ENCODE assay signal across 19 cellular contexts in genomic region chr9:104773118-104773517, GRCh38. TPM values are rescaled to one million over a fixed set of nuclear protein-coding genes. Genes with fewer than 3 reads are reported as not detected.
DNase-seq lines count a peak whose midpoint lies in the region; ATAC-seq, FAIRE-seq and TF ChIP-seq lines count a peak whose summit lies in the region.
"Had no signal": no experiment of that assay in that cellular context is flagged by ENCODE, and none has a peak within 500 bp of the region (broad histone marks: within the 10 kb centered on the region; RNA-seq: fewer than 3 reads in every experiment).

No MANE protein-coding gene starts in this region.

- RAD21 ChIA-PET in GM12878 (lab: Charles Lee; ENCODE audit: unreplicated experiment) = interaction anchor here (1.5 kb wide), 1 partner anchor 90 kb away, joined by 3 read pairs; no protein-coding TSS in a partner anchor

- peak overlapping the region; percentile 10; the same call in 1 of the 2 replicates for H3K9ac ChIP-seq in GM12878 (ENCODE audit: control insufficient read depth, insufficient read depth, low read length)

- TF ChIP-seq CTCF in DOHH2 (IDR thresholded peaks at IDR 0.05; ENCODE audit: low read depth, low read length, poor library complexity, severe bottlenecking) (no peak), GM12878 (IDR thresholded peaks at IDR 0.05 in 2 of 3, conservative IDR thresholded peaks at IDR 0.05 in 1 of 3; ENCODE audit: control insufficient read depth in 2 of 3, extremely low read depth in 1 of 3, insufficient read depth in 1 of 3, low read depth in 3 of 3, low read length in 3 of 3) (no peak), osteocyte (IDR thresholded peaks at IDR 0.05) (no peak), uterus (IDR thresholded peaks at IDR 0.05) (no peak)

- 0% methylated on average over 1 of the region's 1 CpG for WGBS in GM12878 (ENCODE audit: insufficient coverage, insufficient replicate concordance, low lambda C conversion rate, missing lambda C conversion rate)

- H3K27me3 Mint-ChIP-seq in IgD-negative memory B cell (no peaks in the 10 kb centered on the region), osteocyte (ENCODE audit: unreplicated experiment) (no peaks in the 10 kb centered on the region)

- no peak for TF ChIP-seq POLR2A in GM12878 (IDR thresholded peaks at IDR 0.05; ENCODE audit: low read depth, low read length)
- TF ChIP-seq POLR2A in uterus (IDR thresholded peaks at IDR 0.05) = no peak

- peaks cover 50% of the 10 kb centered on the region for H3K79me2 ChIP-seq in DOHH2 (ENCODE audit: control insufficient read depth, low read length)
- peaks cover 6% of the 10 kb centered on the region; the same call in 1 of the 2 replicates for H3K79me2 ChIP-seq in GM12878 (ENCODE audit: control insufficient read depth, insufficient read depth, low read length)

- SMC1A ChIA-PET in GM12878 (lab: Charles Lee; ENCODE audit: uncharacterized antibody, unreplicated experiment) = interaction anchor here (1.1 to 4.1 kb wide), 2 partner anchors 11 to 25 kb away, joined by 4 to 29 read pairs; partner anchors contain the start of gene NIPSNAP3A

- peaks cover 33% of the 10 kb centered on the region for H3F3A ChIP-seq in DOHH2 (ENCODE audit: control insufficient read depth, insufficient read depth)

- H3K27ac ChIP-seq in DOHH2 (ENCODE audit: low read depth, low read length) (peak overlapping the region; percentile 95), GM12878 (ENCODE audit: control insufficient read depth, insufficient read depth) (peak overlapping the region; percentile 98), uterus (no peak overlapping the region)

- POLR2A ChIA-PET in GM12878 (lab: Charles Lee) = interaction anchor here (2.8 kb wide), 1 partner anchor 10 kb away, joined by 16 read pairs; the partner anchor contains the start of gene NIPSNAP3B

- in situ Hi-C loops in GM12878 (cut with MboI) = no loop called here

- H3K9me3 ChIP-seq in DOHH2 (ENCODE audit: control insufficient read depth, insufficient read depth, low read length) = no peaks in the 10 kb centered on the region
- no peaks in the 10 kb centered on the region for H3K9me3 ChIP-seq in GM12878 (replicated peaks; ENCODE audit: control insufficient read depth, insufficient read depth, low read length)
- no peaks in the 10 kb centered on the region for H3K9me3 ChIP-seq in uterus
- H3K9me3 ChIP-seq: mucosa of descending colon had no signal

- H3K9me2 ChIP-seq in DOHH2 (replicated peaks; ENCODE audit: control insufficient read depth, low read length) = no peaks in the 10 kb centered on the region

- no peak for TF ChIP-seq RAD21 in GM12878 (IDR thresholded peaks at IDR 0.05; ENCODE audit: insufficient read depth, low read depth, low read length)

- peaks cover 0 to 3% (median 2%) of the 10 kb centered on the region in 3 donors for H3K9me3 Mint-ChIP-seq in IgD-negative memory B cell
- no peaks in the 10 kb centered on the region for H3K9me3 Mint-ChIP-seq in osteocyte (ENCODE audit: unreplicated experiment)
- H3K9me3 Mint-ChIP-seq: activated naive CD4-positive, alpha-beta T cell treated with anti-CD3 and anti-CD28 coated beads for 36 hours; T-helper 1 cell treated with Interleukin-12 subunit alpha and Interleukin-12 subunit beta and Interleukin-4 antibody, amounts not matched to agents 30 μg/mL and 1 μg/mL, for 36 hours had no signal

- no peaks in the 10 kb centered on the region for H4K20me1 ChIP-seq in DOHH2 (ENCODE audit: control insufficient read depth, insufficient read depth, low read depth, low read length)
- no peaks in the 10 kb centered on the region for H4K20me1 ChIP-seq in GM12878 (ENCODE audit: control insufficient read depth, insufficient read depth)

- TSS peak; percentile 57 for BruUV-seq in GM12878 (replicated peaks; lab: Mats Ljungman, UMichigan)

- DNase-seq in GM12878 (ENCODE audit: low read depth, low spot score) (no peak), osteocyte (ENCODE audit: extremely low spot score, unreplicated experiment) (no peak), NOMO-1 treated with dmso at 0.1 percent for 144 hours (lab: John Stamatoyannopoulos, UW; ENCODE audit: unreplicated experiment) (no peak), uterus (no peak), posterior cingulate gyrus (no peak), NCI-H2029 (lab: John Stamatoyannopoulos, UW) (no peak)
- DNase-seq: activated CD4-positive, alpha-beta T cell treated with anti-CD3 and anti-CD28 coated beads, Interleukin-2, amount 50 U/mL, for 48 hours; activated naive CD4-positive, alpha-beta T cell treated with anti-CD3 and anti-CD28 coated beads for 36 hours; activated T-cell treated with anti-CD3 and anti-CD28 coated beads, Interleukin-2, amount 50 U/mL, for 1 hour; left colon; mucosa of descending colon; NCI-H1930; NCI-H446 treated with DMSO at 0.1 percent for 48 hours; SIG-M5; stimulated activated CD4-positive, alpha-beta T cell treated with anti-CD3 and anti-CD28 coated beads, Interleukin-2, amount 100 ng/mL, for 48 hours had no signal

- TF ChIP-seq EP300 in GM12878 (IDR thresholded peaks at IDR 0.05; ENCODE audit: borderline replicate concordance in 1 of 2, control insufficient read depth in 1 of 2, low read depth in 2 of 2, low read length in 2 of 2) = no peak

- H3K4me3 Mint-ChIP-seq in IgD-negative memory B cell (peak overlapping the region in 3 of 4 donors; percentile 72 to 83 (median 81)), osteocyte (ENCODE audit: unreplicated experiment) (peak overlapping the region; percentile 15)
- H3K4me3 Mint-ChIP-seq: activated naive CD4-positive, alpha-beta T cell treated with anti-CD3 and anti-CD28 coated beads for 36 hours; T-helper 1 cell treated with Interleukin-12 subunit alpha and Interleukin-12 subunit beta and Interleukin-4 antibody, amounts not matched to agents 30 μg/mL and 1 μg/mL, for 36 hours had no signal

- no peaks in the 10 kb centered on the region for H3K27me3 ChIP-seq in DOHH2 (ENCODE audit: control insufficient read depth, low read length)
- H3K27me3 ChIP-seq in GM12878 (replicated peaks in 1 of 2; ENCODE audit: control insufficient read depth in 2 of 2, insufficient read depth in 2 of 2, low read length in 1 of 2) = no peaks in the 10 kb centered on the region
- H3K27me3 ChIP-seq in uterus = no peaks in the 10 kb centered on the region

- H3K36me3 ChIP-seq in DOHH2 (ENCODE audit: control insufficient read depth, low read length) = peaks cover 53% of the 10 kb centered on the region
- H3K36me3 ChIP-seq in GM12878 (ENCODE audit: control insufficient read depth in 2 of 2, insufficient read depth in 2 of 2, low read length in 1 of 2) = no peaks in the 10 kb centered on the region
- H3K36me3 ChIP-seq in uterus = no peaks in the 10 kb centered on the region

- H3K4me1 Mint-ChIP-seq in IgD-negative memory B cell (peaks cover 20 to 28% (median 22%) of the 10 kb centered on the region in 3 donors), osteocyte (ENCODE audit: unreplicated experiment) (peaks cover 10% of the 10 kb centered on the region)

- H3K4me3 ChIP-seq in DOHH2 (ENCODE audit: low read length) (peak overlapping the region; percentile 74), GM12878 (peak overlapping the region; percentile 29; the same call in 1 of the 2 replicates), uterus (no peak overlapping the region)
- H3K4me3 ChIP-seq: mucosa of descending colon had no signal

- H3K27ac Mint-ChIP-seq in IgD-negative memory B cell (peak overlapping the region in 2 of 3 donors; percentile 41 to 48), osteocyte (ENCODE audit: unreplicated experiment) (peak overlapping the region; percentile 61)
- H3K27ac Mint-ChIP-seq: activated naive CD4-positive, alpha-beta T cell treated with anti-CD3 and anti-CD28 coated beads for 36 hours; T-helper 1 cell treated with Interleukin-12 subunit alpha and Interleukin-12 subunit beta and Interleukin-4 antibody, amounts not matched to agents 30 μg/mL and 1 μg/mL, for 36 hours had no signal

- H3K36me3 Mint-ChIP-seq in IgD-negative memory B cell = peaks cover 2% of the 10 kb centered on the region
- peaks cover 7% of the 10 kb centered on the region for H3K36me3 Mint-ChIP-seq in osteocyte (ENCODE audit: unreplicated experiment)

- no peak for FAIRE-seq in GM12878 (lab: Jason Lieb, UNC)
- FAIRE-seq: endometrium had no signal

- intact Hi-C loops in GM12878 (cut with micrococcal nuclease; ENCODE audit: unreplicated experiment) (loop anchor here (5.0 to 10.0 kb wide), 3 partner anchors 472 to 782 kb away; partner anchors contain the start of genes FKTN and SLC44A1), uterus (cut with DNase I; ENCODE audit: low total_unique reads) (no loop called here), posterior cingulate gyrus (cut with DNase I) (no loop called here)

- CTCF ChIA-PET in GM12878 (lab: Yijun Ruan, JAX) = no interaction called here

- peak overlapping the region; percentile 11; the same call in 1 of the 2 replicates for H2AFZ ChIP-seq in GM12878 (ENCODE audit: control insufficient read depth, low read depth, low read length)

- H3K4me1 ChIP-seq in DOHH2 (ENCODE audit: control insufficient read depth, low read length) (peaks cover 79% of the 10 kb centered on the region), GM12878 (ENCODE audit: control insufficient read depth, insufficient read depth, low read length) (peaks cover 24% of the 10 kb centered on the region), uterus (no peaks in the 10 kb centered on the region)

- ATAC-seq in GM12878 = no peak
- ATAC-seq: left colon, mucosa of descending colon had no signal

- H3K4me2 ChIP-seq in DOHH2 (ENCODE audit: low read length) (peak overlapping the region; percentile 68), GM12878 (ENCODE audit: control insufficient read depth, insufficient read depth) (peak overlapping the region; percentile 77)

RNA-seq across cellular contexts. Expression of gene NIPSNAP3B, which starts 9.2 kb away (rescaled TPM):
- polyA plus RNA-seq in IgD-negative memory B cell = 9.0 TPM
- total RNA-seq in GM12878 (2013; cell fraction: nucleolus; rRNA removed) = 23.4 and 24.0 TPM in 2 replicates
- 3.1 and 5.3 TPM in 2 replicates for total RNA-seq in GM12878 (2014; rRNA removed)
- 3.6 and 4.5 TPM in 2 replicates for total RNA-seq in GM12878 (2014; rRNA removed; fragmentation: Illumina TruSeq; extraction: Trizol)
- total RNA-seq in GM12878 (2021) = 4.6 and 4.7 TPM in 2 replicates
- 1.3 TPM for polyA plus RNA-seq in GM12878 (2011; ENCODE audit: low read depth)
- 4.3 and 6.6 TPM in 2 replicates for polyA plus RNA-seq in GM12878 (2011; rRNA removed)
- 1.2 TPM in 2 replicates for polyA plus RNA-seq in GM12878 (2011; cell fraction: cytosol; rRNA removed)
- polyA plus RNA-seq in GM12878 (2011; cell fraction: nucleus; rRNA removed) = 3.9 and 6.9 TPM in 2 replicates
- polyA plus RNA-seq in GM12878 (2012) = 2.0 and 2.7 TPM in 2 replicates
- polyA plus RNA-seq in GM12878 (2014; fragmentation: Illumina TruSeq; extraction: Trizol) = 3.8 and 7.6 TPM in 2 replicates
- polyA plus RNA-seq in GM12878 (2014; fragmentation: Nextera tagmentation; extraction: Ambion mirVana) = 1 to 10 TPM; 4.9 to 6.9 TPM
- 2.8 and 4.2 TPM in 2 replicates for polyA plus RNA-seq in GM12878 (2014; rRNA removed)
- 1 to 10 TPM; 4.3 to 5.2 TPM for polyA plus RNA-seq in GM12878 (2016; fragmentation: Nextera tagmentation; extraction: Ambion mirVana)
- 1.1 and 1.8 TPM in 2 replicates for polyA minus RNA-seq in GM12878 (2011; rRNA and poly(A)+ RNA removed)
- polyA minus RNA-seq in GM12878 (2011; cell fraction: cytosol; rRNA and poly(A)+ RNA removed) = 1.2 TPM in 1 of 2 replicates, not detected in the other
- 2.6 and 3.1 TPM in 2 replicates for polyA minus RNA-seq in GM12878 (2011; cell fraction: nucleus; rRNA and poly(A)+ RNA removed)
- total RNA-seq in osteocyte = 3.1 TPM in 2 replicates
- 10 to 100 TPM in 1 of 4 donors, 1 to 10 TPM in 2, under 1 TPM in 1; 0.51 to 16.9 (median 4.7) TPM for total RNA-seq in uterus

RNA-seq across cellular contexts. Expression of gene NIPSNAP3A, which starts 25.6 kb away (rescaled TPM):
- 22.9 TPM for polyA plus RNA-seq in IgD-negative memory B cell
- 20.7 and 22.4 TPM in 2 replicates for total RNA-seq in GM12878 (2013; cell fraction: nucleolus; rRNA removed)
- total RNA-seq in GM12878 (2014; rRNA removed) = 26.3 and 30.0 TPM in 2 replicates
- 21.0 and 24.3 TPM in 2 replicates for total RNA-seq in GM12878 (2014; rRNA removed; fragmentation: Illumina TruSeq; extraction: Trizol)
- 19.1 and 19.5 TPM in 2 replicates for total RNA-seq in GM12878 (2021)
- 11.2 TPM for polyA plus RNA-seq in GM12878 (2011; ENCODE audit: low read depth)
- polyA plus RNA-seq in GM12878 (2011; rRNA removed) = 41.7 and 56.7 TPM in 2 replicates
- 12.6 and 13.7 TPM in 2 replicates for polyA plus RNA-seq in GM12878 (2011; cell fraction: cytosol; rRNA removed)
- polyA plus RNA-seq in GM12878 (2011; cell fraction: nucleus; rRNA removed) = 19.9 and 22.7 TPM in 2 replicates
- 11.1 and 13.1 TPM in 2 replicates for polyA plus RNA-seq in GM12878 (2012)
- 21.3 and 25.6 TPM in 2 replicates for polyA plus RNA-seq in GM12878 (2014; fragmentation: Illumina TruSeq; extraction: Trizol)
- polyA plus RNA-seq in GM12878 (2014; fragmentation: Nextera tagmentation; extraction: Ambion mirVana) = 10 to 100 TPM; 60.9 to 87.2 TPM
- polyA plus RNA-seq in GM12878 (2014; rRNA removed) = 17.1 and 25.6 TPM in 2 replicates
- 10 to 100 TPM; 43.7 to 45.3 TPM for polyA plus RNA-seq in GM12878 (2016; fragmentation: Nextera tagmentation; extraction: Ambion mirVana)
- 8.6 and 11.7 TPM in 2 replicates for polyA minus RNA-seq in GM12878 (2011; rRNA and poly(A)+ RNA removed)
- 3.7 and 6.5 TPM in 2 replicates for polyA minus RNA-seq in GM12878 (2011; cell fraction: cytosol; rRNA and poly(A)+ RNA removed)
- polyA minus RNA-seq in GM12878 (2011; cell fraction: nucleus; rRNA and poly(A)+ RNA removed) = 5.4 and 7.3 TPM in 2 replicates
- total RNA-seq in osteocyte = 23.7 and 27.4 TPM in 2 replicates
- total RNA-seq in uterus = 10 to 100 TPM; 22.6 to 63.2 (median 43.3) TPM

Comparison
In these comparisons a context has a peak if more than half of its experiments do, and no peak if none do; other contexts are left out.
1. H3K27ac ChIP-seq: peak in DOHH2 (single experiment) and GM12878 (single experiment); none in uterus (0 of 2).
2. H3K4me3 ChIP-seq: peak in DOHH2 (single experiment) and GM12878 (single experiment); none in uterus (0 of 2).